In the genomic region with DNA sequence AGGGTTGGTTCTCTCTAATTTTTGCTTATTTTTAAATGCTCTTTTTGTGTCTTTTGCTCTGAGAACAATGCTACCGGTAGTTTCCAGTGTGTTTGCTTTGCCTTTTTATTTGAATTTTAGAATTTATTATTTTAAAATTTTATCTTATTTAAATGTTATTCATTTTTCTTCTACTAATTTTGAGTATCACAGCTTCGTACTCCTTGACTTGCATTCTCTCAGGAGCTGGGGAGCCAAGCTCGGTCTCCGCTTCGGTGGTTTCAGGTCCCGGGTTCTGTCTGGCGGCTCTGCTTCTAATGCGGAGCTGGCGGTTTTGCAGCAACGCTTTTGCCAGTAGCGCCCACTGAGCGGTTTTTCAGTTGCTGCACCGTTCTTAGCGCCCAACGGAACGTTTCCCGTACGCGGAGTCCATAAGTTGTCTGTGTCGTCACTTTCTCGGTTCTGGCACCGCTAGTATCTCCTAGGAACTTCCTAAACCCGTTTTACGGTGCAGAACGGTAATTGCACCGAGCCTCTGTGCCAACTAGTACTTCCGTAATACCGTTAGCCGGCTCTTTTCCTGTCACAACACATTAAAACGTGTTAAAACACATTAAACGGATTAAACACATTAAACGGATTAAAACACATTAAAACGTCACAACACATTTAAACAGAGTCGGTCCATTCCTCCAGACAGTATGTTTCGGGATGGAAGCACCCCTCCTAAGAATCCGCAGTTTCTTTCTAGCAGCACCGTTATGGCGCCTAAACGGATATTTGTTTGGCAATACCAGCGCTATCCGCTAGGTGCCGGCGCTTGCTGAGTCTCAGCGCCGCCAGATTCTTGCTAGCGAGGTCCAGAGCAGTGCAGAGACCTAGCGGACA, we compare ENCODE assay signal across 8 cellular contexts. TPM values are rescaled to one million over a fixed set of nuclear protein-coding genes. Genes with fewer than 3 reads are reported as not detected.
DNase-seq lines count a peak whose midpoint lies in the region; ATAC-seq and TF ChIP-seq lines count a peak whose summit lies in the region.

No MANE protein-coding gene starts in this region.

- intact Hi-C loops in CD4-positive, alpha-beta T cell (cut with DNase I, micrococcal nuclease) = loop anchor here (1.0 to 10.0 kb wide), 12 partner anchors 13 to 560 kb away; a partner anchor contains a TSS
- intact Hi-C loops in left ventricle myocardium superior (cut with micrococcal nuclease) = no loop called here
- intact Hi-C loops in aorta (cut with DNase I) = loop anchor here (1.0 to 5.0 kb wide), 5 partner anchors 14 to 128 kb away; a partner anchor contains a TSS

- H3K27ac Mint-ChIP-seq in CD4-positive, alpha-beta T cell = peak overlapping the region; percentile 99
- peak overlapping the region; percentile 100 for H3K27ac Mint-ChIP-seq in activated naive CD8-positive, alpha-beta T cell treated with anti-CD3 and anti-CD28 coated beads, Interleukin-2, amount 50 U/mL, for 24 hours

- H3K4me3 ChIP-seq in rectal smooth muscle tissue (ENCODE audit: low read length) (peak overlapping the region; percentile 46), aorta (ENCODE audit: low read length in 2 of 2) (peak overlapping the region; percentile 1 to 56)

- H3K9me3 Mint-ChIP-seq in CD4-positive, alpha-beta T cell = no peaks in the 10 kb centered on the region
- H3K9me3 Mint-ChIP-seq in activated naive CD8-positive, alpha-beta T cell treated with anti-CD3 and anti-CD28 coated beads, Interleukin-2, amount 50 U/mL, for 24 hours = no peaks in the 10 kb centered on the region

- WGBS in aorta, 2 donors = 7% methylated on average over 47 of the region's 47 CpGs

- H3K9ac ChIP-seq in rectal smooth muscle tissue (ENCODE audit: low read length) = peak overlapping the region; percentile 22

- H3K27ac ChIP-seq in CD4-positive, alpha-beta T cell (ENCODE audit: low read depth, low read length) = peak overlapping the region; percentile 98
- peak overlapping the region; percentile 56 for H3K27ac ChIP-seq in rectal smooth muscle tissue (ENCODE audit: low read depth, low read length)
- peak overlapping the region in 1 of 2 donors; percentile 61 for H3K27ac ChIP-seq in aorta (ENCODE audit: low read depth in 1 of 2, low read length in 2 of 2)

- peak; percentile 85 for TF ChIP-seq CTCF in CD4-positive, alpha-beta T cell (IDR thresholded peaks at IDR 0.05)

- CTCF ChIA-PET in CD4-positive, alpha-beta T cell (lab: Charles Lee) = interaction anchor here (0.6 to 9.8 kb wide), 14 partner anchors 14 to 126 kb away, joined by 3 to 87 read pairs (median 10); a partner anchor contains a TSS

- H3K4me3 Mint-ChIP-seq in CD4-positive, alpha-beta T cell = peak overlapping the region; percentile 100
- peak overlapping the region; percentile 98 for H3K4me3 Mint-ChIP-seq in activated naive CD8-positive, alpha-beta T cell treated with anti-CD3 and anti-CD28 coated beads, Interleukin-2, amount 50 U/mL, for 24 hours

- POLR2A ChIA-PET in CD4-positive, alpha-beta T cell (lab: Charles Lee) = interaction anchor here (0.6 to 11.6 kb wide), 28 partner anchors 13 to 1123 kb away, joined by 3 to 1251 read pairs (median 8); a partner anchor contains a TSS

- peaks cover 9% of the 10 kb centered on the region for H3K27me3 Mint-ChIP-seq in CD4-positive, alpha-beta T cell
- no peaks in the 10 kb centered on the region for H3K27me3 Mint-ChIP-seq in activated naive CD8-positive, alpha-beta T cell treated with anti-CD3 and anti-CD28 coated beads, Interleukin-2, amount 50 U/mL, for 24 hours

- H3K36me3 ChIP-seq in rectal smooth muscle tissue (ENCODE audit: control insufficient read depth, insufficient read depth, low read length) (no peaks in the 10 kb centered on the region), aorta (ENCODE audit: control insufficient read depth in 1 of 2, insufficient read depth in 2 of 2, low read length in 1 of 2) (no peaks in the 10 kb centered on the region)

- no peaks in the 10 kb centered on the region for H3K4me1 ChIP-seq in rectal smooth muscle tissue (ENCODE audit: control insufficient read depth, insufficient read depth, low read length)
- peaks cover 0 to 3% of the 10 kb centered on the region in 2 donors for H3K4me1 ChIP-seq in aorta (ENCODE audit: control insufficient read depth in 1 of 2, insufficient read depth in 2 of 2, low read length in 2 of 2)

- H3K27me3 ChIP-seq in CD4-positive, alpha-beta T cell (ENCODE audit: control insufficient read depth, insufficient read depth, low read length) = no peaks in the 10 kb centered on the region
- H3K27me3 ChIP-seq in rectal smooth muscle tissue (ENCODE audit: control insufficient read depth, insufficient read depth, low read length) = peaks cover 23% of the 10 kb centered on the region
- H3K27me3 ChIP-seq in aorta (ENCODE audit: control insufficient read depth in 1 of 2, insufficient read depth in 2 of 2, low read length in 1 of 2) = no peaks in the 10 kb centered on the region

- H3K4me1 Mint-ChIP-seq in CD4-positive, alpha-beta T cell (ENCODE audit: low read depth) = peaks cover 48% of the 10 kb centered on the region
- peaks cover 40% of the 10 kb centered on the region for H3K4me1 Mint-ChIP-seq in activated naive CD8-positive, alpha-beta T cell treated with anti-CD3 and anti-CD28 coated beads, Interleukin-2, amount 50 U/mL, for 24 hours

- peak; percentile 59 for ATAC-seq in CD4-positive, alpha-beta T cell (ENCODE audit: poor library complexity)
- peak; percentile 49 for ATAC-seq in GM19452 (IDR thresholded peaks at IDR 0.05; ENCODE audit: unreplicated experiment)
- ATAC-seq in HG03575 (IDR thresholded peaks at IDR 0.05; ENCODE audit: extremely low read depth, insufficient number of reproducible peaks, low FRiP score, unreplicated experiment) = peak; percentile 27
- ATAC-seq in activated naive CD8-positive, alpha-beta T cell treated with anti-CD3 and anti-CD28 coated beads, Interleukin-2, amount 50 U/mL, for 24 hours = peak; percentile 74
- ATAC-seq in left ventricle myocardium superior = peak; percentile 78
- peak; percentile 92 for ATAC-seq in aorta (ENCODE audit: low FRiP score)

- no peaks in the 10 kb centered on the region for H3K9me3 ChIP-seq in CD4-positive, alpha-beta T cell (ENCODE audit: control insufficient read depth, low read length)
- H3K9me3 ChIP-seq in aorta (ENCODE audit: control insufficient read depth, low read length) = no peaks in the 10 kb centered on the region

- peaks cover 54% of the 10 kb centered on the region for H3K36me3 Mint-ChIP-seq in CD4-positive, alpha-beta T cell (ENCODE audit: low read depth)
- no peaks in the 10 kb centered on the region for H3K36me3 Mint-ChIP-seq in activated naive CD8-positive, alpha-beta T cell treated with anti-CD3 and anti-CD28 coated beads, Interleukin-2, amount 50 U/mL, for 24 hours (ENCODE audit: low read depth)

- DNase-seq in CD4-positive, alpha-beta T cell = peak; percentile 81 to 88 (median 84)
- DNase-seq in SKM-1 treated with dmso at 0.1 percent for 144 hours (lab: John Stamatoyannopoulos, UW; ENCODE audit: unreplicated experiment) (peak; percentile 87), left ventricle myocardium superior (peak; percentile 87), aorta (peak; percentile 92)
- peak; percentile 90 for DNase-seq in activated naive CD8-positive, alpha-beta T cell treated with anti-CD3 and anti-CD28 coated beads, Interleukin-2, amount 50 U/mL, for 24 hours

RNA-seq across cellular contexts. Expression of a gene that starts 45.6 kb away (rescaled TPM):
- 10 to 100 TPM; 45.6 to 48.9 TPM for total RNA-seq in CD4-positive, alpha-beta T cell
- total RNA-seq in left ventricle myocardium superior (1.2 TPM), aorta (1 to 10 TPM; 2.7 to 6.4 TPM)
- 1 to 10 TPM in 1 of 2 donors, under 1 TPM in 1; 0.38 to 3.6 TPM for polyA plus RNA-seq in aorta

Comparison
In these comparisons a context has a peak if more than half of its experiments do, and no peak if none do; other contexts are left out.
1. ATAC-seq: peak in every context shown above with its lines; median percentile 92 in aorta; 78 in left ventricle myocardium superior; 74 in activated naive CD8-positive, alpha-beta T cell treated with anti-CD3 and anti-CD28 coated beads, Interleukin-2, amount 50 U/mL, for 24 hours; 59 in CD4-positive, alpha-beta T cell; 49 in GM19452; 27 in HG03575.
2. RNA of a gene that starts 45.6 kb away (total RNA-seq): 45.6 to 48.9 TPM in CD4-positive, alpha-beta T cell; 2.7 to 6.4 TPM in aorta and 1.2 TPM in left ventricle myocardium superior (single experiment); every median in the first group is over 4 times any median in the second.
3. Peak in every context shown above with its lines, with median percentiles within 50 percentile points of each other: DNase-seq.